ENCODE assay signal across 1 cellular context in the genomic region with DNA sequence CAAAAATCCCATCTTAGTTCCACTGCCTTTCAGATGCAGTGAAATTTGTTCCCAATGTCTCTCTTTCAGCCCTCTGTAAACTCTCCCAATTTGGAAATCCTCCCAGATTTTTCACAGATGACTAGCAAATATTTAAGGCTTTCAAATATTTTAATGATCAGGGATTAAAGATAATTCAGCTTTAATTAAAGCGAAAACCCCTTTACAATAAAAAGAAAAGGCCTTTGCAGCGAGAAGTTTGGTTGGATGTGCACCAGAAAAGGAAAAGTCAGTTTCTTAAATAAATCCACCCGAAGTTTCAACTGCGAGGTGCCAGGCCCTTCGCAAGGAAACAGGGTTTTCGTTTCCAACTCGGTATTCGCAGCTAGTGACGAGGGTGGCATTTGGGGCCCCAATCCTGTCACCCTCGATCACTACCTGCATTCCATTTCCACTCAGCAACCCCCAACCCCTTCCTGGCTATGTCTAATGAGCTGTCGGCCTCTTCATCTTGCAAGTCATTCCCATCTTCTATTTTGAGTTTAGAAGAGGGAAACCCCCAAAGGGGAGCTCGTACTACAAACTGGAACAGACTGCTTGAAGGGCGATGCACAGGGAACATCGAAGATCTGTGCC.
TF ChIP-seq lines count a peak whose summit lies in the region.

No MANE protein-coding gene starts in this region.

TF ChIP-seq in endothelial cell of umbilical vein, 7 proteins besides CTCF, POLR2A, EP300 and RAD21:
- no peak for TF ChIP-seq JUN (IDR thresholded peaks at IDR 0.05; ENCODE audit: borderline replicate concordance, insufficient read depth, insufficient read length, low read depth)
- TF ChIP-seq, protein P1, sequence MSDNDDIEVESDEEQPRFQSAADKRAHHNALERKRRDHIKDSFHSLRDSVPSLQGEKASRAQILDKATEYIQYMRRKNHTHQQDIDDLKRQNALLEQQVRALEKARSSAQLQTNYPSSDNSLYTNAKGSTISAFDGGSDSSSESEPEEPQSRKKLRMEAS (IDR thresholded peaks at IDR 0.05; ENCODE audit: insufficient read depth, insufficient read length) = no peak
- TF ChIP-seq GATA2 (IDR thresholded peaks at IDR 0.05; ENCODE audit: insufficient read depth, insufficient read length, low read depth, low read length) = no peak
- TF ChIP-seq EZH2 (IDR thresholded peaks at IDR 0.05; ENCODE audit: borderline replicate concordance, low read depth, low read length, severe bottlenecking) = no peak
- no peak for TF ChIP-seq FOS (IDR thresholded peaks at IDR 0.05; ENCODE audit: borderline replicate concordance, insufficient read depth, low read length)
- TF ChIP-seq POLR2AphosphoS5 (IDR thresholded peaks at IDR 0.05; ENCODE audit: insufficient read depth, low read depth, low read length) = no peak
- TF ChIP-seq MYC (IDR thresholded peaks at IDR 0.05; ENCODE audit: low read depth, low read length) = no peak
